In genomic region chr6:79073888-79074287, GRCh38 we compare ENCODE assay signal across 16 cellular contexts. TPM values are rescaled to one million over a fixed set of nuclear protein-coding genes. Genes with fewer than 3 reads are reported as not detected.
DNase-seq lines count a peak whose midpoint lies in the region; ATAC-seq and TF ChIP-seq lines count a peak whose summit lies in the region.
"Had no signal": no experiment of that assay in that cellular context is flagged by ENCODE, and none has a peak within 500 bp of the region (broad histone marks: within the 10 kb centered on the region; RNA-seq: fewer than 3 reads in every experiment).

No MANE protein-coding gene starts in this region.

- peak overlapping the region; percentile 99 for H3K27ac ChIP-seq in left ventricle myocardium inferior (replicated peaks)
- H3K27ac ChIP-seq in iPS-20b (ENCODE audit: low read length), result no peak overlapping the region
- H3K27ac ChIP-seq: adrenal gland, SK-N-MC, testis had no signal

- H3K9me3 ChIP-seq in left ventricle myocardium inferior (replicated peaks) (no peaks in the 10 kb centered on the region), adipocyte (ENCODE audit: control insufficient read depth, low read length) (no peaks in the 10 kb centered on the region), iPS-20b (ENCODE audit: insufficient read depth, low read depth, low read length) (no peaks in the 10 kb centered on the region)
- H3K9me3 ChIP-seq: adrenal gland, testis had no signal

- H3K9ac ChIP-seq in adipocyte (ENCODE audit: low read length), result peak overlapping the region; percentile 34
- H3K9ac ChIP-seq in iPS-20b (ENCODE audit: low read depth, low read length), result peak overlapping the region; percentile 54; the same call in 1 of the 2 replicates

- H3K36me3 ChIP-seq in left ventricle myocardium inferior (peaks cover 8% of the 10 kb centered on the region), adipocyte (ENCODE audit: control insufficient read depth, insufficient read depth, low read length, severe bottlenecking) (no peaks in the 10 kb centered on the region), iPS-20b (ENCODE audit: insufficient read depth, low read depth, low read length) (peaks cover 38% of the 10 kb centered on the region)
- H3K36me3 ChIP-seq: adrenal gland had no signal

- no peak for ATAC-seq in Right ventricle myocardium inferior

- peaks cover 37% of the 10 kb centered on the region for H3K4me1 Mint-ChIP-seq in type B pancreatic cell (ENCODE audit: unreplicated experiment)

- H3K4me3 ChIP-seq in left ventricle myocardium inferior (no peak overlapping the region), adipocyte (ENCODE audit: low read length) (peak overlapping the region; percentile 41), iPS-20b (ENCODE audit: low read length) (peak overlapping the region; percentile 92)
- H3K4me3 ChIP-seq: adrenal gland, testis had no signal

- no peak overlapping the region for H3K27ac Mint-ChIP-seq in type B pancreatic cell
- H3K27ac Mint-ChIP-seq: dendritic cell treated with granulocyte-macrophage colony-stimulating factor and Interleukin-4, amounts not matched to agents 40 ng/mL and 50 ng/mL, for 4 days had no signal

- H3K4me1 ChIP-seq in left ventricle myocardium inferior, result peaks cover 74% of the 10 kb centered on the region
- peaks cover 27% of the 10 kb centered on the region for H3K4me1 ChIP-seq in adipocyte (ENCODE audit: control insufficient read depth, insufficient read depth, low read length)
- H3K4me1 ChIP-seq in iPS-20b (ENCODE audit: insufficient read depth, low read length), result peaks cover 12% of the 10 kb centered on the region; the same call in 1 of the 2 replicates

- no peaks in the 10 kb centered on the region for H3K27me3 ChIP-seq in left ventricle myocardium inferior (ENCODE audit: low read depth)
- no peaks in the 10 kb centered on the region for H3K27me3 ChIP-seq in adipocyte (replicated peaks; ENCODE audit: control insufficient read depth, insufficient read depth, low read length)
- H3K27me3 ChIP-seq in iPS-20b (ENCODE audit: insufficient read depth, low read length), result no peaks in the 10 kb centered on the region
- H3K27me3 ChIP-seq: adrenal gland, testis had no signal

- DNase-seq in left ventricle myocardium inferior (no peak), Right ventricle myocardium inferior (ENCODE audit: missing footprints) (no peak), adipocyte (ENCODE audit: low read depth) (no peak), type B pancreatic cell (ENCODE audit: extremely low spot score, unreplicated experiment) (no peak), cerebellum (ENCODE audit: low spot score) (no peak), ureter (ENCODE audit: low spot score) (no peak), NAMALWA (ENCODE audit: low spot score) (no peak)
- DNase-seq: activated CD8-positive, alpha-beta memory T cell treated with anti-CD3 and anti-CD28 coated beads, Interleukin-2, amount 50 U/mL, for 4 hours; adrenal gland; HCEC 1CT; NCI-H2171; stimulated activated CD4-positive, alpha-beta T cell treated with anti-CD3 and anti-CD28 coated beads, Interleukin-15, amount 100 ng/mL, for 24 hours; testis had no signal

- H3K9me3 Mint-ChIP-seq in type B pancreatic cell, result no peaks in the 10 kb centered on the region
- H3K9me3 Mint-ChIP-seq: dendritic cell treated with granulocyte-macrophage colony-stimulating factor and Interleukin-4, amounts not matched to agents 40 ng/mL and 50 ng/mL, for 4 days had no signal

- H3K27me3 Mint-ChIP-seq in type B pancreatic cell, result peaks cover 4% of the 10 kb centered on the region
- H3K27me3 Mint-ChIP-seq: dendritic cell treated with granulocyte-macrophage colony-stimulating factor and Interleukin-4, amounts not matched to agents 40 ng/mL and 50 ng/mL, for 4 days had no signal

- intact Hi-C loops in left ventricle myocardium inferior (cut with micrococcal nuclease) (no loop called here), Right ventricle myocardium inferior (cut with DNase I) (loop anchor here (10.0 kb wide), 1 partner anchor 209 kb away; the partner anchor contains the start of gene IRAK1BP1)

- peaks cover 15% of the 10 kb centered on the region for H3K36me3 Mint-ChIP-seq in type B pancreatic cell

- TF ChIP-seq CTCF in left ventricle myocardium inferior (IDR thresholded peaks at IDR 0.05; ENCODE audit: borderline replicate concordance), result no peak
- TF ChIP-seq CTCF in type B pancreatic cell (conservative IDR thresholded peaks at IDR 0.05), result no peak

- H3K4me3 Mint-ChIP-seq in type B pancreatic cell, result peak overlapping the region; percentile 46
- H3K4me3 Mint-ChIP-seq: dendritic cell treated with granulocyte-macrophage colony-stimulating factor and Interleukin-4, amounts not matched to agents 40 ng/mL and 50 ng/mL, for 4 days had no signal

RNA-seq across cellular contexts. Expression of gene PHIP, which starts 4.2 kb away (rescaled TPM):
- total RNA-seq in left ventricle myocardium inferior, result 13.0 TPM
- total RNA-seq in Right ventricle myocardium inferior, result 13.8 TPM
- total RNA-seq in type B pancreatic cell (ENCODE audit: low replicate concordance), result 35.6 and 44.6 TPM in 2 replicates
- 82.7 TPM for total RNA-seq in cerebellum
- 44.8 TPM for total RNA-seq in ureter
